In genomic region chr7:32579776-32580175, GRCh38 we compare ENCODE assay signal across 18 cellular contexts.
"Had no signal": no experiment of that assay in that cellular context is flagged by ENCODE, and none has a peak within 500 bp of the region (broad histone marks: within the 10 kb centered on the region; RNA-seq: fewer than 3 reads in every experiment).

No MANE protein-coding gene starts in this region.

- FAIRE-seq: bronchial epithelial cell, endothelial cell of umbilical vein, islet of Langerhans had no signal

- H3K9me3 ChIP-seq: esophagus muscularis mucosa, ovary, sigmoid colon had no signal

- ATAC-seq: activated CD8-positive, alpha-beta T cell treated with anti-CD3 and anti-CD28 coated beads for 36 hours; naive thymus-derived CD4-positive, alpha-beta T cell; stimulated activated naive B cell treated with anti-CD40 and anti-IgM and Interleukin-4, amounts not matched to agents 10 μg/mL and 1 μg/mL and 100 μg/mL, for 72 hours had no signal

- H3K27ac ChIP-seq: esophagus muscularis mucosa, neural progenitor cell, ovary, sigmoid colon had no signal

- DNase-seq: activated CD4-positive, alpha-beta T cell treated with anti-CD3 and anti-CD28 coated beads for 48 hours; activated CD4-positive, CD25-positive, alpha-beta regulatory T cell; activated CD8-positive, alpha-beta T cell treated with anti-CD3 and anti-CD28 coated beads for 36 hours; activated naive CD4-positive, alpha-beta T cell treated with anti-CD3 and anti-CD28 coated beads for 36 hours; activated T-cell treated with anti-CD3 and anti-CD28 coated beads, Interleukin-2, amount 50 U/mL, for 24 hours; dermis blood vessel endothelial cell; effector memory CD4-positive, alpha-beta T cell; hippocampal formation; naive thymus-derived CD4-positive, alpha-beta T cell; ovary; sigmoid colon; stimulated activated naive B cell treated with anti-CD40 and anti-IgM and Interleukin-4, amounts not matched to agents 10 μg/mL and 1 μg/mL and 100 μg/mL, for 72 hours; T-helper 9 cell had no signal

- H3K36me3 ChIP-seq: ovary had no signal

- H3K4me1 ChIP-seq: esophagus muscularis mucosa, neural progenitor cell, sigmoid colon had no signal

- H3K27me3 ChIP-seq: esophagus muscularis mucosa, neural progenitor cell, ovary, sigmoid colon had no signal

- H3K4me3 ChIP-seq: esophagus muscularis mucosa, neural progenitor cell, ovary, sigmoid colon had no signal
